9 cellular contexts compared by ENCODE assay signal in genomic region chr17:75847595-75848522, GRCh38. TPM values are rescaled to one million over a fixed set of nuclear protein-coding genes. Genes with fewer than 3 reads are reported as not detected.
A peak's percentile ranks its signal among the peaks of the same experiment; 100 is the strongest.
DNase-seq lines count a peak whose midpoint lies in the region; ATAC-seq and TF ChIP-seq lines count a peak whose summit lies in the region.
"Had no signal": no experiment of that assay in that cellular context is flagged by ENCODE, and none has a peak within 500 bp of the region (broad histone marks: within the 10 kb centered on the region; RNA-seq: fewer than 3 reads in every experiment).

No MANE protein-coding gene starts in this region.

- WGBS in esophagus, 2 donors: 80 to 83% methylated on average over 25 of the region's 25 CpGs

- TF ChIP-seq CTCF in gastrocnemius medialis (IDR thresholded peaks at IDR 0.05 in 4 of 5, conservative IDR thresholded peaks at IDR 0.05 in 1 of 5): no peak

- peaks cover 0 to 31% of the 10 kb centered on the region in 2 donors for H3K4me1 ChIP-seq in esophagus (ENCODE audit: control insufficient read depth in 2 of 2, insufficient read depth in 2 of 2, low read length in 1 of 2)
- H3K4me1 ChIP-seq in gastrocnemius medialis: peaks cover 73 to 75% of the 10 kb centered on the region in 2 donors

- in situ Hi-C loops in gastrocnemius medialis (cut with MboI; ENCODE audit: low sequenced_read_pairs in 4 of 4): no loop called here

- H3K9me3 ChIP-seq in esophagus (ENCODE audit: control insufficient read depth in 2 of 2, insufficient read depth in 1 of 2, low read depth in 1 of 2, low read length in 1 of 2) (no peaks in the 10 kb centered on the region), gastrocnemius medialis (no peaks in the 10 kb centered on the region)

- H3K27ac ChIP-seq in esophagus (ENCODE audit: low read depth in 2 of 2, low read length in 1 of 2) (peak overlapping the region; percentile 14 to 65), gastrocnemius medialis (peak overlapping the region; percentile 95 to 99 (median 95))

- H3K36me3 ChIP-seq in esophagus (ENCODE audit: control insufficient read depth in 2 of 2, insufficient read depth in 2 of 2, low read length in 1 of 2) (peaks cover 26 to 46% of the 10 kb centered on the region in 2 donors), gastrocnemius medialis (peaks cover 0 to 61% of the 10 kb centered on the region in 2 donors)

- intact Hi-C loops in gastrocnemius medialis (cut with DNase I; ENCODE audit: low total_unique reads): no loop called here

- DNase-seq in DMS53 (lab: John Stamatoyannopoulos, UW): peak; percentile 96
- DNase-seq in NCI-H510A (lab: John Stamatoyannopoulos, UW): peak; percentile 70
- DNase-seq in gastrocnemius medialis: no peak
- no peak for DNase-seq in occipital lobe (lab: John Stamatoyannopoulos, UW)
- no peak for DNase-seq in stimulated activated CD4-positive, alpha-beta T cell treated with anti-CD3 and anti-CD28 coated beads, Interleukin-4, amount 100 ng/mL, for 4 hours
- DNase-seq in DMS79 treated with DMSO at 0.1 percent for 48 hours (lab: John Stamatoyannopoulos, UW): no peak
- DNase-seq: NCI-H2081 treated with DMSO at 0.1 percent for 48 hours had no signal

- H3K27me3 ChIP-seq in esophagus (ENCODE audit: control insufficient read depth in 1 of 2, insufficient read depth in 2 of 2, low read length in 2 of 2): no peaks in the 10 kb centered on the region
- no peaks in the 10 kb centered on the region for H3K27me3 ChIP-seq in gastrocnemius medialis

- no peak for ATAC-seq in gastrocnemius medialis
- no peak for ATAC-seq in HG03460 (IDR thresholded peaks at IDR 0.05; ENCODE audit: unreplicated experiment)

- H3K4me3 ChIP-seq in esophagus (ENCODE audit: low read depth in 1 of 2, low read length in 2 of 2) (no peak overlapping the region), gastrocnemius medialis (no peak overlapping the region)

- TF ChIP-seq POLR2A in gastrocnemius medialis (IDR thresholded peaks at IDR 0.05): no peak

RNA-seq across cellular contexts. Expression of gene UNC13D, which starts 3.7 kb away (rescaled TPM):
- polyA plus RNA-seq in esophagus: 10 to 100 TPM; 21.0 to 22.4 TPM
- 1 to 10 TPM; 1.3 to 9.4 (median 4.6) TPM for total RNA-seq in gastrocnemius medialis
- total RNA-seq in occipital lobe: 1.1 TPM

RNA-seq across cellular contexts. Expression of gene WBP2, which starts 7.3 kb away (rescaled TPM):
- polyA plus RNA-seq in esophagus: 10 to 100 TPM; 65.1 to 65.9 TPM
- total RNA-seq in gastrocnemius medialis: 100 to 1,000 TPM; 129 to 259 (median 148) TPM
- 25.9 TPM for total RNA-seq in occipital lobe

RNA-seq across cellular contexts. Expression of gene TRIM47, which starts 30.5 kb away (rescaled TPM):
- polyA plus RNA-seq in esophagus: 10 to 100 TPM; 20.4 to 21.7 TPM
- total RNA-seq in gastrocnemius medialis (10 to 100 TPM in 3 of 4 donors, 1 to 10 TPM in 1; 9.5 to 18.4 (median 15.5) TPM), occipital lobe (12.3 TPM)

RNA-seq across cellular contexts. Expression of gene TRIM65, which starts 48.9 kb away (rescaled TPM):
- polyA plus RNA-seq in esophagus: 10 to 100 TPM in 1 of 2 donors, 1 to 10 TPM in 1; 9.8 to 19.8 TPM
- total RNA-seq in gastrocnemius medialis (10 to 100 TPM; 16.5 to 26.1 (median 22.3) TPM), occipital lobe (11.9 TPM)

RNA-seq across cellular contexts. Expression of gene MRPL38, which starts 56.8 kb away (rescaled TPM):
- 10 to 100 TPM; 51.7 to 65.8 TPM for polyA plus RNA-seq in esophagus
- 10 to 100 TPM; 29.9 to 86.7 (median 53.1) TPM for total RNA-seq in gastrocnemius medialis
- total RNA-seq in occipital lobe: 30.7 TPM

Comparison
In these comparisons a context has a peak if more than half of its experiments do, and no peak if none do; other contexts are left out.
1. DNase-seq: peak in DMS53 (single experiment) and NCI-H510A (single experiment); none in gastrocnemius medialis (0 of 2), occipital lobe (single experiment), stimulated activated CD4-positive, alpha-beta T cell treated with anti-CD3 and anti-CD28 coated beads, Interleukin-4, amount 100 ng/mL, for 4 hours (0 of 2) and DMS79 treated with DMSO at 0.1 percent for 48 hours (single experiment).